In the genomic region with DNA sequence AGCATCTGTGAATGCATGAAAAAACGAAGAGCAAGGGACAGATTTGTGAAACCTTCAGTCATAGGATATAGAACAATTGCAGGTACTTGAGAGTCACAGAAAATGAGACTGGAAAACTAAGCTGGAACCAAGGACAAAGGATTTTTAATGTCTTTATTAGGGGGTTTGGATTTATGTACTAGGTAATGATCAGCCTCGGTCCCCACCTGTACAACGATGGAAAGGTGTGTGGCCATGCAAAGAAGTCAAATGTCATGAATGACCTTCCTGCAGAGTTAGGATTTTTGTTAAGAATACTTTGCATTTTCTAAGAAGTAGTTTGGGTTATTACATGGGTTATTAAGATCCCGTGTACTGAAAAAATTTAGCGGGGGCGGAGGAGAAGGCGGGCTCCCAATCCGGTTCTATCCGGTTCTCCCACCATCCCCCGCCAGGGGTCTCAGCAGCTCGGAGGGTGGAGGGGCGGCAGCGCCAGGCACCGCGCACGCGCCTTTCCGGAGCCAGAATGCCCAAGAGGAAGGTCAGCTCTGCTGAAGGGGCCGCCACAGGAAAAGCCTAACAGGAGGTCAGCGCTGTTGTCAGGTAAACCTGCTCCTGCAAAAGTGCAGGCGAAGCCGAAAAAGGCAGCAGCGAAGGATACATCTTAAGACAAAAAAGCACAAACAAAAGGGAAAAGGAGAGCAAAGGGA, we compare ENCODE assay signal across 12 cellular contexts.
DNase-seq lines count a peak whose midpoint lies in the region; ATAC-seq, FAIRE-seq and TF ChIP-seq lines count a peak whose summit lies in the region.
"Had no signal": no experiment of that assay in that cellular context is flagged by ENCODE, and none has a peak within 500 bp of the region (broad histone marks: within the 10 kb centered on the region; RNA-seq: fewer than 3 reads in every experiment).

No MANE protein-coding gene starts in this region.

- peaks cover 5% of the 10 kb centered on the region for H3K9me3 Mint-ChIP-seq in activated T-helper 17 cell treated with anti-CD3 and anti-CD28 coated beads, Interleukin-2, amount 50 U/mL, for 72 hours

- H3K9me3 ChIP-seq in ES-I3 (ENCODE audit: control insufficient read depth, insufficient read depth, low read length) (no peaks in the 10 kb centered on the region), adrenal gland (replicated peaks in 1 of 3) (no peaks in the 10 kb centered on the region)

- intact Hi-C loops in adrenal gland (cut with DNase I), result no loop called here

- TF ChIP-seq POLR2A in adrenal gland (IDR thresholded peaks at IDR 0.05), result no peak

- peak in 2 of 6 experiments; percentile 8 to 42 for TF ChIP-seq CTCF in adrenal gland (IDR thresholded peaks at IDR 0.05)
- no peak for TF ChIP-seq CTCF in D721Med (IDR thresholded peaks at IDR 0.05; ENCODE audit: insufficient read depth, missing control alignments)

- no peaks in the 10 kb centered on the region for H3K27me3 Mint-ChIP-seq in activated T-helper 17 cell treated with anti-CD3 and anti-CD28 coated beads, Interleukin-2, amount 50 U/mL, for 72 hours

- 18 to 53% (median 39%) methylated on average over 16 to 23 of the region's 23 CpGs for WGBS in adrenal gland, 4 donors

- no peak overlapping the region for H3K27ac Mint-ChIP-seq in activated T-helper 17 cell treated with anti-CD3 and anti-CD28 coated beads, Interleukin-2, amount 50 U/mL, for 72 hours

- no peak for ATAC-seq in HG03565 (IDR thresholded peaks at IDR 0.05; ENCODE audit: unreplicated experiment)
- no peak for ATAC-seq in activated T-helper 17 cell treated with anti-CD3 and anti-CD28 coated beads, Interleukin-2, amount 50 U/mL, for 72 hours (replicated peaks)

- H3K4me3 ChIP-seq in adrenal gland, result peak overlapping the region in 2 of 4 donors; percentile 1 to 49

- no peak overlapping the region for H3K4me3 Mint-ChIP-seq in activated T-helper 17 cell treated with anti-CD3 and anti-CD28 coated beads, Interleukin-2, amount 50 U/mL, for 72 hours

- H3K9ac ChIP-seq in ES-I3 (ENCODE audit: low read depth, low read length), result peak overlapping the region; percentile 57; the same call in 1 of the 2 replicates

- DNase-seq in adrenal gland (peak; percentile 13 to 52 (median 30)), iPS DF 4.7 (ENCODE audit: extremely low read depth, low spot score) (peak; percentile 79), renal cortical epithelial cell (ENCODE audit: low read depth) (peak; percentile 2), T-helper 9 cell (no peak), D721Med (ENCODE audit: insufficient read length, low spot score) (no peak)
- DNase-seq: DND-41, NCI-H1930 had no signal

- no peaks in the 10 kb centered on the region for H3K36me3 ChIP-seq in ES-I3 (ENCODE audit: insufficient read depth, low read length)
- no peaks in the 10 kb centered on the region for H3K36me3 ChIP-seq in adrenal gland (replicated peaks in 1 of 2)

- FAIRE-seq in D721Med (lab: Jason Lieb, UNC), result no peak
- FAIRE-seq: endometrium had no signal

- no peaks in the 10 kb centered on the region for H3K4me1 Mint-ChIP-seq in activated T-helper 17 cell treated with anti-CD3 and anti-CD28 coated beads, Interleukin-2, amount 50 U/mL, for 72 hours

- H3K27ac ChIP-seq in adrenal gland, result no peak overlapping the region
- H3K27ac ChIP-seq: VCaP had no signal

- H3K4me1 ChIP-seq in ES-I3 (ENCODE audit: insufficient read depth, low read length) (peaks cover 4% of the 10 kb centered on the region; the same call in 1 of the 2 replicates), adrenal gland (replicated peaks in 1 of 2) (no peaks in the 10 kb centered on the region)

- no peaks in the 10 kb centered on the region for H3K36me3 Mint-ChIP-seq in activated T-helper 17 cell treated with anti-CD3 and anti-CD28 coated beads, Interleukin-2, amount 50 U/mL, for 72 hours (ENCODE audit: low read depth)

- H3K27me3 ChIP-seq in adrenal gland, result no peaks in the 10 kb centered on the region

Comparison
In these comparisons a context has a peak if more than half of its experiments do, and no peak if none do; other contexts are left out.
1. DNase-seq: peak in adrenal gland (7 of 7), iPS DF 4.7 (single experiment) and renal cortical epithelial cell (single experiment); none in T-helper 9 cell (single experiment) and D721Med (single experiment).